In the genomic region with DNA sequence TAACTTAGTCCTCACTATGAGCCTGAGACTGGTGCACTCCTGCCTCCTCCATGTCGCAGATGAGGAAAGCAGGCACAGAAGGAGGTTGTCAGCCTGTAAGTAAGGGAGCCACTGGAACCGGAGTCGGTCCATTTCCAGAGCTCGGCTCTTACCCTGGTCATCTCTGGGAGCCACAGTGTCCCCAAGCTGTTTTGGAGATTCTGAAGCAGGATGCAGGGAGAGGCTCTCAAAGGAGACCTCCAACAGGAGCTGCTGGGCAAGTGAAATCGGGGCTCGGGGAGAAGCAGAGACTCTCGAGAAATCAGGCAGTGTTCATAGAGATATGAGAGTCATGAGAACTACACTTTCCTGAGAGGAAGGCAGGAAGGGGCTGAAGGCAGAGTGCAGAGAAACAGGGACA, we compare ENCODE assay signal across 27 cellular contexts. TPM values are rescaled to one million over a fixed set of nuclear protein-coding genes. Genes with fewer than 3 reads are reported as not detected.
DNase-seq lines count a peak whose midpoint lies in the region; ATAC-seq lines count a peak whose summit lies in the region.
"Had no signal": no experiment of that assay in that cellular context is flagged by ENCODE, and none has a peak within 500 bp of the region (broad histone marks: within the 10 kb centered on the region; RNA-seq: fewer than 3 reads in every experiment).

No MANE protein-coding gene starts in this region.

- no peaks in the 10 kb centered on the region for H3K9me3 Mint-ChIP-seq in activated T-cell treated with anti-CD3 and anti-CD28 coated beads, Interleukin-2, amount 50 U/mL, for 24 hours
- no peaks in the 10 kb centered on the region for H3K9me3 Mint-ChIP-seq in activated naive CD8-positive, alpha-beta T cell treated with anti-CD3 and anti-CD28 coated beads for 36 hours
- no peaks in the 10 kb centered on the region for H3K9me3 Mint-ChIP-seq in stimulated activated effector memory CD8-positive, alpha-beta T cell treated with anti-CD3 and anti-CD28 coated beads, Interleukin-12 subunit alpha, Interleukin-12 subunit beta, amount 100 ng/mL, for 72 hours
- H3K9me3 Mint-ChIP-seq: activated naive CD4-positive, alpha-beta T cell treated with anti-CD3 and anti-CD28 coated beads, Interleukin-2, amount 10 ng/mL, durations not matched to agents 7 days and 5 days had no signal

- ATAC-seq in HG02642 (IDR thresholded peaks at IDR 0.05; ENCODE audit: poor library complexity, unreplicated experiment) (peak; percentile 16), GM18517 (IDR thresholded peaks at IDR 0.05; ENCODE audit: unreplicated experiment) (no peak)
- ATAC-seq in stimulated activated effector memory CD8-positive, alpha-beta T cell treated with anti-CD3 and anti-CD28 coated beads, Interleukin-12 subunit alpha, Interleukin-12 subunit beta, amount 100 ng/mL, for 72 hours, result no peak
- ATAC-seq: heart left ventricle had no signal

- H3K27ac Mint-ChIP-seq in activated T-cell treated with anti-CD3 and anti-CD28 coated beads, Interleukin-2, amount 50 U/mL, for 24 hours, result peak overlapping the region; percentile 0
- H3K27ac Mint-ChIP-seq in activated naive CD8-positive, alpha-beta T cell treated with anti-CD3 and anti-CD28 coated beads for 36 hours, result no peak overlapping the region
- H3K27ac Mint-ChIP-seq in stimulated activated effector memory CD8-positive, alpha-beta T cell treated with anti-CD3 and anti-CD28 coated beads, Interleukin-12 subunit alpha, Interleukin-12 subunit beta, amount 100 ng/mL, for 72 hours, result peak overlapping the region; percentile 32
- H3K27ac Mint-ChIP-seq: activated naive CD4-positive, alpha-beta T cell treated with anti-CD3 and anti-CD28 coated beads, Interleukin-2, amount 10 ng/mL, durations not matched to agents 7 days and 5 days; T-helper 1 cell treated with Interleukin-12 subunit alpha and Interleukin-12 subunit beta and Interleukin-4 antibody, amounts not matched to agents 30 μg/mL and 1 μg/mL, for 36 hours had no signal

- peaks cover 27% of the 10 kb centered on the region for H3K27me3 Mint-ChIP-seq in activated T-cell treated with anti-CD3 and anti-CD28 coated beads, Interleukin-2, amount 50 U/mL, for 24 hours
- peaks cover 14% of the 10 kb centered on the region for H3K27me3 Mint-ChIP-seq in activated naive CD8-positive, alpha-beta T cell treated with anti-CD3 and anti-CD28 coated beads for 36 hours

- no peaks in the 10 kb centered on the region for H3K36me3 Mint-ChIP-seq in activated T-cell treated with anti-CD3 and anti-CD28 coated beads, Interleukin-2, amount 50 U/mL, for 24 hours (ENCODE audit: low read depth)
- H3K36me3 Mint-ChIP-seq in activated naive CD8-positive, alpha-beta T cell treated with anti-CD3 and anti-CD28 coated beads for 36 hours, result no peaks in the 10 kb centered on the region
- no peaks in the 10 kb centered on the region for H3K36me3 Mint-ChIP-seq in stimulated activated effector memory CD8-positive, alpha-beta T cell treated with anti-CD3 and anti-CD28 coated beads, Interleukin-12 subunit alpha, Interleukin-12 subunit beta, amount 100 ng/mL, for 72 hours
- H3K36me3 Mint-ChIP-seq: activated naive CD4-positive, alpha-beta T cell treated with anti-CD3 and anti-CD28 coated beads, Interleukin-2, amount 10 ng/mL, durations not matched to agents 7 days and 5 days had no signal

- no peak for DNase-seq in activated T-cell treated with anti-CD3 and anti-CD28 coated beads, Interleukin-2, amount 50 U/mL, for 24 hours
- no peak for DNase-seq in activated T-cell treated with anti-CD3 and anti-CD28 coated beads, Interleukin-2, amount 50 U/mL, for 1 hour
- DNase-seq in activated naive CD8-positive, alpha-beta T cell treated with anti-CD3 and anti-CD28 coated beads for 36 hours, result no peak
- DNase-seq in stimulated activated effector memory CD8-positive, alpha-beta T cell treated with anti-CD3 and anti-CD28 coated beads, Interleukin-12 subunit alpha, Interleukin-12 subunit beta, amount 100 ng/mL, for 72 hours (ENCODE audit: low spot score in 2 of 2), result no peak
- DNase-seq in stimulated activated CD4-positive, alpha-beta T cell treated with anti-CD3 and anti-CD28 coated beads, Interleukin-4, amount 100 ng/mL, for 1 hour, result no peak
- no peak for DNase-seq in NAMALWA (ENCODE audit: low spot score)
- DNase-seq: activated CD4-positive, alpha-beta T cell treated with anti-CD3 and anti-CD28 coated beads, Interleukin-2, amount 50 U/mL, for 1 hour; activated naive CD4-positive, alpha-beta T cell treated with anti-CD3 and anti-CD28 coated beads, Interleukin-2, amount 10 ng/mL, durations not matched to agents 7 days and 5 days; activated T-cell treated with anti-CD3 and anti-CD28 coated beads for 4 hours; BE2C; central memory CD4-positive, alpha-beta T cell; dorsolateral prefrontal cortex; IMR-90; left ventricle myocardium inferior; naive thymus-derived CD4-positive, alpha-beta T cell; NCI-H510A treated with DMSO at 0.1 percent for 48 hours; right lobe of liver; uterus had no signal

- H3K4me3 Mint-ChIP-seq in activated T-cell treated with anti-CD3 and anti-CD28 coated beads, Interleukin-2, amount 50 U/mL, for 24 hours, result no peak overlapping the region
- H3K4me3 Mint-ChIP-seq in activated naive CD8-positive, alpha-beta T cell treated with anti-CD3 and anti-CD28 coated beads for 36 hours, result peak overlapping the region; percentile 5
- H3K4me3 Mint-ChIP-seq in stimulated activated effector memory CD8-positive, alpha-beta T cell treated with anti-CD3 and anti-CD28 coated beads, Interleukin-12 subunit alpha, Interleukin-12 subunit beta, amount 100 ng/mL, for 72 hours, result peak overlapping the region; percentile 30
- H3K4me3 Mint-ChIP-seq: activated naive CD4-positive, alpha-beta T cell treated with anti-CD3 and anti-CD28 coated beads, Interleukin-2, amount 10 ng/mL, durations not matched to agents 7 days and 5 days; T-helper 1 cell treated with Interleukin-12 subunit alpha and Interleukin-12 subunit beta and Interleukin-4 antibody, amounts not matched to agents 30 μg/mL and 1 μg/mL, for 36 hours had no signal

- peaks cover 29% of the 10 kb centered on the region for H3K4me1 Mint-ChIP-seq in activated T-cell treated with anti-CD3 and anti-CD28 coated beads, Interleukin-2, amount 50 U/mL, for 24 hours (ENCODE audit: low read depth)
- H3K4me1 Mint-ChIP-seq in activated naive CD8-positive, alpha-beta T cell treated with anti-CD3 and anti-CD28 coated beads for 36 hours, result peaks cover 10% of the 10 kb centered on the region
- H3K4me1 Mint-ChIP-seq in stimulated activated effector memory CD8-positive, alpha-beta T cell treated with anti-CD3 and anti-CD28 coated beads, Interleukin-12 subunit alpha, Interleukin-12 subunit beta, amount 100 ng/mL, for 72 hours, result peaks cover 43% of the 10 kb centered on the region

RNA-seq across cellular contexts. Expression of a gene that starts 39.0 kb away (rescaled TPM):
- not detected for total RNA-seq in activated naive CD8-positive, alpha-beta T cell treated with anti-CD3 and anti-CD28 coated beads for 36 hours
- total RNA-seq: SK-MEL-5 had no signal

RNA-seq across cellular contexts. Expression of a gene that starts 57.5 kb away (rescaled TPM):
- not detected for total RNA-seq in activated naive CD8-positive, alpha-beta T cell treated with anti-CD3 and anti-CD28 coated beads for 36 hours
- total RNA-seq: A673, ascending aorta, Daoy, heart left ventricle, IMR-90, left ventricle myocardium inferior, right lobe of liver, RPMI7951, SK-MEL-5, uterus had no signal
